ENCODE assay signal across 29 cellular contexts in genomic region chr3:65961733-65962132, GRCh38.
DNase-seq lines count a peak whose midpoint lies in the region; ATAC-seq and TF ChIP-seq lines count a peak whose summit lies in the region.
"Had no signal": no experiment of that assay in that cellular context is flagged by ENCODE, and none has a peak within 500 bp of the region (broad histone marks: within the 10 kb centered on the region; RNA-seq: fewer than 3 reads in every experiment).

No MANE protein-coding gene starts in this region.

- peaks cover 2 to 7% (median 3%) of the 10 kb centered on the region in 4 donors for H3K4me1 ChIP-seq in liver (ENCODE audit: control insufficient read depth in 4 of 4, insufficient read depth in 4 of 4, low read length in 3 of 4)
- H3K4me1 ChIP-seq in stomach: peaks cover 9 to 43% (median 25%) of the 10 kb centered on the region in 4 donors
- H3K4me1 ChIP-seq: psoas muscle had no signal

- H3K27me3 ChIP-seq in liver (ENCODE audit: control insufficient read depth in 4 of 4, insufficient read depth in 4 of 4, low read length in 3 of 4) (no peaks in the 10 kb centered on the region), stomach (no peaks in the 10 kb centered on the region)
- H3K27me3 ChIP-seq: neutrophil, thyroid gland had no signal

- H3K9me3 ChIP-seq in liver (ENCODE audit: control insufficient read depth in 4 of 4, low read length in 3 of 4) (no peaks in the 10 kb centered on the region), stomach (no peaks in the 10 kb centered on the region)
- H3K9me3 ChIP-seq: neutrophil, psoas muscle, thyroid gland had no signal

- H3K4me3 ChIP-seq in liver (ENCODE audit: low read depth in 1 of 3, low read length in 3 of 3) (no peak overlapping the region), stomach (no peak overlapping the region)
- H3K4me3 ChIP-seq: lung, psoas muscle, skin epidermis, thyroid gland had no signal

- intact Hi-C loops in stomach (cut with DNase I; ENCODE audit: low total_unique reads): no loop called here

- no peak for TF ChIP-seq EP300 in stomach (IDR thresholded peaks at IDR 0.05)

- DNase-seq in SK-N-DZ (ENCODE audit: low spot score): peak; percentile 33
- peak; percentile 88 for DNase-seq in dermis blood vessel endothelial cell
- no peak for DNase-seq in stomach
- no peak for DNase-seq in NK-92 treated with Interleukin-12 subunit alpha and Interleukin-12 subunit beta, amount 100 ng/mL, for 24 hours (lab: John Stamatoyannopoulos, UW)
- no peak for DNase-seq in ureter (ENCODE audit: low spot score)
- DNase-seq: activated CD4-positive, alpha-beta memory T cell treated with anti-CD3 and anti-CD28 coated beads, Interleukin-2, amount 10 ng/mL, durations not matched to agents 7 days and 5 days; activated CD4-positive, CD25-positive, alpha-beta regulatory T cell; activated naive CD8-positive, alpha-beta T cell treated with anti-CD3 and anti-CD28 coated beads, Interleukin-2, amount 10 ng/mL, durations not matched to agents 7 days and 5 days; CD4-positive, alpha-beta T cell; DMS153; effector CD8-positive, alpha-beta T cell; foreskin melanocyte; hippocampal formation; immature natural killer cell; NCI-H1048; NCI-H1930; NCI-H2227 treated with DMSO at 0.1 percent for 48 hours; NCI-H748 treated with DMSO at 0.1 percent for 48 hours; psoas muscle; stimulated activated CD4-positive, alpha-beta T cell treated with anti-CD3 and anti-CD28 coated beads, Interleukin-4, amount 100 ng/mL, for 1 hour; stimulated activated naive B cell treated with anti-CD40 and anti-IgM and Interleukin-4, amounts not matched to agents 10 μg/mL and 1 μg/mL and 100 μg/mL, for 72 hours; thyroid gland had no signal

- TF ChIP-seq RAD21 in liver (IDR thresholded peaks at IDR 0.05): peak in 1 of 2 donors; percentile 7

- no peak for TF ChIP-seq POLR2A in stomach (IDR thresholded peaks at IDR 0.05)

- 46% methylated on average over 3 of the region's 3 CpGs for WGBS in liver
- WGBS in stomach, 5 donors: 17 to 37% (median 25%) methylated on average over 3 of the region's 3 CpGs

- no peak overlapping the region for H3K9ac ChIP-seq in liver (ENCODE audit: low read depth in 1 of 2, low read length in 2 of 2)

- TF ChIP-seq CTCF in liver (IDR thresholded peaks at IDR 0.05; ENCODE audit: low read depth, low read length, missing input control): no peak
- TF ChIP-seq CTCF in stomach (IDR thresholded peaks at IDR 0.05): no peak

- H3K36me3 ChIP-seq in liver (ENCODE audit: control insufficient read depth in 4 of 4, insufficient read depth in 3 of 4, low read depth in 1 of 4, low read length in 3 of 4): no peaks in the 10 kb centered on the region
- no peaks in the 10 kb centered on the region for H3K36me3 ChIP-seq in stomach
- H3K36me3 ChIP-seq: neutrophil, thyroid gland had no signal

- H3K27ac ChIP-seq in liver (ENCODE audit: low read depth in 1 of 2, low read length in 2 of 2): peak overlapping the region in 1 of 2 donors; percentile 36
- peak overlapping the region; percentile 49 to 75 (median 53) for H3K27ac ChIP-seq in stomach
- H3K27ac ChIP-seq: HL-60, neutrophil, psoas muscle, skin epidermis, thyroid gland had no signal

- no peak for ATAC-seq in GM18861 (IDR thresholded peaks at IDR 0.05; ENCODE audit: unreplicated experiment)
- ATAC-seq: esophagus mucosa; psoas muscle; stimulated activated naive B cell treated with anti-CD40 and anti-IgM and Interleukin-4, amounts not matched to agents 10 μg/mL and 1 μg/mL and 100 μg/mL, for 72 hours had no signal

TF ChIP-seq in liver, 16 proteins besides CTCF, POLR2A, EP300 and RAD21:
- no peak for TF ChIP-seq HNF4A (conservative IDR thresholded peaks at IDR 0.05)
- TF ChIP-seq NR2F2 (IDR thresholded peaks at IDR 0.05): peak; percentile 10

Comparison
In these comparisons a context has a peak if more than half of its experiments do, and no peak if none do; other contexts are left out.
1. DNase-seq: peak in SK-N-DZ (single experiment) and dermis blood vessel endothelial cell (single experiment); none in stomach (single experiment), NK-92 treated with Interleukin-12 subunit alpha and Interleukin-12 subunit beta, amount 100 ng/mL, for 24 hours (single experiment) and ureter (single experiment).